In the genomic region with DNA sequence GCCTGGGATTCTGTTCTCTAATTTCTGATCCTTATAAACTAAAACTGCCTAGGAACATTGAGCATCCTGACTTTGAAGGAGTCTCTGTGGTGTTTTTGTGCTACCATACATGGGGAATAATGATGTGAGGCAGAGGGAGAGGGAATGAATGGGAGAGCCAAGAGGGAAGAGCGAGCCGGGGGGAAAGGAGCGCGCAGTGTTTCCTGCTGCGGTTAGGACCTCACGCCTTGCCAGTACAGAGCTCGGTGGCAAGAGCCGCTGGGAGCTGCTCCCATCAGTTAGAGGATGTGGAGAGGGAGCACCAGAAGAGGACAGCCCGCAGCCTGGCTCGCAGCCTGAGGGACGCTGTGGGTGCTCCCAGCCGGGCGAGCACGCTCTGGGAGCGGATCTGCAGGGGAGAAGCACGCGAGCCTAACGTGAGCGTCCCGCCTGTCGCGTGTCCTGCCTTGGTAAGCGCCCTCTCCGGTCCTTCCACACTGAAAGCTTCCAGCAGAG, we compare ENCODE assay signal across 8 cellular contexts.
DNase-seq lines count a peak whose midpoint lies in the region; ATAC-seq and TF ChIP-seq lines count a peak whose summit lies in the region.

No MANE protein-coding gene starts in this region.

- no peak overlapping the region for H3K27ac ChIP-seq in CD8-positive, alpha-beta memory T cell (ENCODE audit: low read depth, low read length)
- H3K27ac ChIP-seq in MM.1S (ENCODE audit: low read length), result peak overlapping the region; percentile 97
- H3K27ac ChIP-seq in stomach smooth muscle (ENCODE audit: low read length), result peak overlapping the region; percentile 96

- peak overlapping the region; percentile 37; the same call in 1 of the 2 replicates for H2AFZ ChIP-seq in MM.1S (ENCODE audit: low read length)

- no peaks in the 10 kb centered on the region for H3K9me3 ChIP-seq in CD8-positive, alpha-beta memory T cell (ENCODE audit: low read length)
- H3K9me3 ChIP-seq in MM.1S (replicated peaks; ENCODE audit: insufficient read depth, low read length), result no peaks in the 10 kb centered on the region
- no peaks in the 10 kb centered on the region for H3K9me3 ChIP-seq in stomach smooth muscle (ENCODE audit: control insufficient read depth in 2 of 2, low read length in 2 of 2)

- no peaks in the 10 kb centered on the region for H3K36me3 ChIP-seq in CD8-positive, alpha-beta memory T cell (ENCODE audit: insufficient read depth, low read length)
- H3K36me3 ChIP-seq in MM.1S (replicated peaks; ENCODE audit: insufficient read depth, low read length), result no peaks in the 10 kb centered on the region
- H3K36me3 ChIP-seq in stomach smooth muscle (ENCODE audit: control insufficient read depth in 2 of 2, insufficient read depth in 2 of 2, low read length in 2 of 2), result no peaks in the 10 kb centered on the region

- peaks cover 0 to 3% (median 0%) of the 10 kb centered on the region in 5 donors for H3K9me3 Mint-ChIP-seq in CD8-positive, alpha-beta memory T cell

- peak overlapping the region; percentile 83 to 97 (median 92) for H3K27ac Mint-ChIP-seq in CD8-positive, alpha-beta memory T cell

- peaks cover 0 to 13% of the 10 kb centered on the region in 2 donors for H3K27me3 Mint-ChIP-seq in CD8-positive, alpha-beta memory T cell

- peaks cover 33% of the 10 kb centered on the region for H3F3A ChIP-seq in MM.1S (ENCODE audit: insufficient read depth, low read length)

- H3K4me2 ChIP-seq in MM.1S (ENCODE audit: low read depth, low read length), result peak overlapping the region; percentile 96

- CTCF ChIA-PET in CD8-positive, alpha-beta memory T cell (lab: Charles Lee), result interaction anchor here (0.7 to 1.3 kb wide), 4 partner anchors 26 to 255 kb away, joined by 3 read pairs; no protein-coding TSS in a partner anchor

- H3K27me3 ChIP-seq in CD8-positive, alpha-beta memory T cell (ENCODE audit: insufficient read depth, low read length, poor library complexity, severe bottlenecking), result no peaks in the 10 kb centered on the region
- 0 out of 2 replicates have a peak, but pooled peaks cover 3% of the 10 kb centered on the region for H3K27me3 ChIP-seq in MM.1S (replicated peaks; ENCODE audit: insufficient read depth, low read length)
- H3K27me3 ChIP-seq in stomach smooth muscle (ENCODE audit: control insufficient read depth in 1 of 2, insufficient read depth in 2 of 2, low read length in 2 of 2), result no peaks in the 10 kb centered on the region

- ATAC-seq in GM21390 (IDR thresholded peaks at IDR 0.05; ENCODE audit: unreplicated experiment), result peak; percentile 4

- no peaks in the 10 kb centered on the region for H3K79me2 ChIP-seq in MM.1S (ENCODE audit: low read length)

- no peaks in the 10 kb centered on the region for H3K9me2 ChIP-seq in MM.1S (replicated peaks; ENCODE audit: insufficient read depth, low read length)

- H3K4me1 Mint-ChIP-seq in CD8-positive, alpha-beta memory T cell, result peaks cover 77 to 98% (median 85%) of the 10 kb centered on the region in 3 donors

- H3K9ac ChIP-seq in MM.1S (ENCODE audit: low read length) (peak overlapping the region; percentile 99), stomach smooth muscle (ENCODE audit: low read length in 2 of 2) (peak overlapping the region; percentile 61 to 78)

- peaks cover 57% of the 10 kb centered on the region for H3K4me1 ChIP-seq in CD8-positive, alpha-beta memory T cell (ENCODE audit: insufficient read depth, low read length)
- H3K4me1 ChIP-seq in MM.1S (ENCODE audit: low read length), result peaks cover 38% of the 10 kb centered on the region
- peaks cover 32% of the 10 kb centered on the region for H3K4me1 ChIP-seq in stomach smooth muscle (ENCODE audit: control insufficient read depth, insufficient read depth, low read length)

- peak overlapping the region; percentile 63 for H3K4me3 ChIP-seq in CD8-positive, alpha-beta memory T cell (ENCODE audit: low read length)
- H3K4me3 ChIP-seq in MM.1S (ENCODE audit: low read length), result peak overlapping the region; percentile 63
- H3K4me3 ChIP-seq in cardiac fibroblast (replicated peaks in 1 of 2; ENCODE audit: low read depth in 2 of 2, low read length in 2 of 2), result peak overlapping the region in 1 of 2 donors; percentile 29
- H3K4me3 ChIP-seq in stomach smooth muscle (ENCODE audit: low read length in 2 of 2), result peak overlapping the region; percentile 61 to 78

- peak overlapping the region; percentile 78 to 90 (median 84) for H3K4me3 Mint-ChIP-seq in CD8-positive, alpha-beta memory T cell

- peaks cover 0 to 4% (median 0%) of the 10 kb centered on the region in 3 donors for H3K36me3 Mint-ChIP-seq in CD8-positive, alpha-beta memory T cell

- TF ChIP-seq CTCF in MM.1S (IDR thresholded peaks at IDR 0.05; ENCODE audit: low read length), result no peak
- no peak for TF ChIP-seq CTCF in cardiac fibroblast (IDR thresholded peaks at IDR 0.05; ENCODE audit: low read depth, low read length)

- no peak for DNase-seq in CD8-positive, alpha-beta memory T cell
- DNase-seq in MM.1S, result peak; percentile 34
- DNase-seq in cardiac fibroblast (ENCODE audit: low read depth in 2 of 2), result peak; percentile 36 to 73
- DNase-seq in kidney glomerular epithelial cell (lab: John Stamatoyannopoulos, UW), result peak; percentile 1
- no peak for DNase-seq in 8988T
- no peak for DNase-seq in central memory CD4-positive, alpha-beta T cell

- no peaks in the 10 kb centered on the region for H4K20me1 ChIP-seq in MM.1S (ENCODE audit: insufficient read depth, low read length)

- POLR2A ChIA-PET in CD8-positive, alpha-beta memory T cell (lab: Charles Lee), result interaction anchor here (0.6 to 1.5 kb wide), 7 partner anchors 11 to 474 kb away, joined by 3 to 6 read pairs (median 3); a partner anchor contains a TSS

Comparison
In these comparisons a context has a peak if more than half of its experiments do, and no peak if none do; other contexts are left out.
1. DNase-seq: peak in MM.1S (single experiment), cardiac fibroblast (2 of 2) and kidney glomerular epithelial cell (single experiment); none in CD8-positive, alpha-beta memory T cell (0 of 5), 8988T (single experiment) and central memory CD4-positive, alpha-beta T cell (single experiment).